Comparison of ENCODE assay signal across 8 cellular contexts in the genomic region with DNA sequence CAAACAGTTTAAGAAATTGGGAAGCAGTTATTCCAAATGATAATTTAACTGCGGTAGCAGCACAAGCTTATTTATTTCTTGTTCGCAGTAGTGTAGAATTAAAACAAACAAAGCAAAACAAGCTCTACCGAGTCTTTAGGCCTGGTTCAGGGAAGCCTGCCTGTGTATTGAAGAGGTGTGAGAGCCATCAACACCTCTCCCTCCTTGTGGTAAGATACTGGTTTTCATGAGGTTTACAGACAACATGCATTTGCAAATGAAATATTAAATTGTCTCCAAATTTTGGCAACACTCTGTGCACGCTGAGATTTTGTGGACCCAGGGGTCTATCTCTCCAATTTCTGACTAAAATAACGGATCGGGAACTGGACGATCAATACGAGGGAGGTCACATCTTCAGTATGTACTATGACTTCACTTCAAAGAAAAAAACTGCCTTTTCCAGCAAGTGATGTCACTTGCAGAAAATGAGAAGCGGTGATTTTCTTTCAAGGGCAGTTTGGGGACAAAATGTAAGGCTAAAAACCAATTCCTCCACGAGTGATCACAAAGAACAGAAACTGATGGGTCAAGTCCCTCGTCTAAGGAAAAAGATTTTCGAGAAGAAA. TPM values are rescaled to one million over a fixed set of nuclear protein-coding genes. Genes with fewer than 3 reads are reported as not detected.
DNase-seq lines count a peak whose midpoint lies in the region; ATAC-seq and TF ChIP-seq lines count a peak whose summit lies in the region.

No MANE protein-coding gene starts in this region.

- CTCF ChIA-PET in HEK293T (lab: Yijun Ruan, JAX), result interaction anchor here (0.7 kb wide), 1 partner anchor 251 kb away, joined by 3 read pairs; no protein-coding TSS in a partner anchor

- H3K27me3 ChIP-seq in GM06990 (replicated peaks; ENCODE audit: control insufficient read depth, insufficient read depth, low read length) (no peaks in the 10 kb centered on the region), OCI-LY3 (ENCODE audit: low read depth, low read length) (peaks cover 7% of the 10 kb centered on the region), osteoblast (ENCODE audit: insufficient read depth, low read length) (peaks cover under 1% of the 10 kb centered on the region)

- peaks cover 18% of the 10 kb centered on the region for H3K4me1 Mint-ChIP-seq in endothelial cell (ENCODE audit: unreplicated experiment)

- H3K4me2 ChIP-seq in OCI-LY3 (ENCODE audit: low read length), result peak overlapping the region; percentile 97
- H3K4me2 ChIP-seq in osteoblast (ENCODE audit: insufficient read depth, low read length), result peak overlapping the region; percentile 91

- POLR2A ChIA-PET in HEK293T (lab: Yijun Ruan, JAX), result interaction anchor here (0.8 to 2.1 kb wide), 10 partner anchors 9 to 422 kb away, joined by 3 to 12 read pairs (median 4); a partner anchor contains a TSS

- peaks cover 20% of the 10 kb centered on the region for H3K4me1 ChIP-seq in OCI-LY3 (ENCODE audit: low read length)
- peaks cover 23% of the 10 kb centered on the region for H3K4me1 ChIP-seq in osteoblast (ENCODE audit: insufficient read depth, low read length)

- no peaks in the 10 kb centered on the region for H3K9me3 Mint-ChIP-seq in endothelial cell (ENCODE audit: unreplicated experiment)

- TF ChIP-seq CTCF in GM06990 (IDR thresholded peaks at IDR 0.05; ENCODE audit: insufficient read depth, low read length, poor library complexity, severe bottlenecking) (no peak), OCI-LY3 (IDR thresholded peaks at IDR 0.05; ENCODE audit: low read depth, low read length) (no peak), endothelial cell (IDR thresholded peaks at IDR 0.05; ENCODE audit: unreplicated experiment) (no peak), osteoblast (IDR thresholded peaks at IDR 0.05; ENCODE audit: extremely low read depth, low read depth, low read length) (no peak)

- ATAC-seq in GM21515 (IDR thresholded peaks at IDR 0.05; ENCODE audit: unreplicated experiment) (no peak), HG02571 (IDR thresholded peaks at IDR 0.05; ENCODE audit: unreplicated experiment) (no peak), HG02852 (IDR thresholded peaks at IDR 0.05; ENCODE audit: unreplicated experiment) (no peak)

- H2AFZ ChIP-seq in OCI-LY3 (ENCODE audit: low read depth, low read length), result 0 out of 2 replicates have a peak overlapping the region, but pooled peaks have one; percentile 37
- peak overlapping the region; percentile 97 for H2AFZ ChIP-seq in osteoblast (ENCODE audit: low read length)

- peaks cover 60% of the 10 kb centered on the region for H3K79me2 ChIP-seq in OCI-LY3 (ENCODE audit: low read length)
- peaks cover 55% of the 10 kb centered on the region for H3K79me2 ChIP-seq in osteoblast (ENCODE audit: insufficient read depth, low read length)

- DNase-seq in GM06990 (ENCODE audit: extremely low read depth, insufficient read length), result no peak
- no peak for DNase-seq in endothelial cell (ENCODE audit: low spot score)
- peak; percentile 73 for DNase-seq in osteoblast (ENCODE audit: insufficient read length, low spot score, missing footprints)
- DNase-seq in HEK293T (ENCODE audit: extremely low spot score), result no peak

- H3K9me3 ChIP-seq in OCI-LY3 (ENCODE audit: insufficient read depth, low read length) (no peaks in the 10 kb centered on the region), osteoblast (ENCODE audit: low read depth, low read length) (no peaks in the 10 kb centered on the region)

- H3K4me3 Mint-ChIP-seq in endothelial cell (ENCODE audit: unreplicated experiment), result peak overlapping the region; percentile 99

- peak overlapping the region; percentile 31 for H3K27ac ChIP-seq in OCI-LY3 (ENCODE audit: low read length)
- peak overlapping the region; percentile 94 for H3K27ac ChIP-seq in osteoblast (ENCODE audit: low read depth, low read length)

- H3K27me3 Mint-ChIP-seq in endothelial cell (ENCODE audit: unreplicated experiment), result peaks cover 4% of the 10 kb centered on the region

- H3K36me3 Mint-ChIP-seq in endothelial cell (ENCODE audit: low read depth, unreplicated experiment), result peaks cover 4% of the 10 kb centered on the region

- peak overlapping the region; percentile 87 for H3K4me3 ChIP-seq in GM06990 (replicated peaks; ENCODE audit: low read depth, low read length)
- peak overlapping the region; percentile 94 for H3K4me3 ChIP-seq in OCI-LY3 (ENCODE audit: low read length)
- H3K4me3 ChIP-seq in osteoblast (ENCODE audit: insufficient read depth, low read length), result peak overlapping the region; percentile 95

- 0 out of 2 replicates have a peak, but pooled peaks cover 2% of the 10 kb centered on the region for H4K20me1 ChIP-seq in OCI-LY3 (ENCODE audit: insufficient read depth, low read length)
- H4K20me1 ChIP-seq in osteoblast (ENCODE audit: insufficient read depth, low read length), result no peaks in the 10 kb centered on the region

- no peaks in the 10 kb centered on the region for H3K36me3 ChIP-seq in GM06990 (ENCODE audit: control insufficient read depth, insufficient read depth, low read length)
- H3K36me3 ChIP-seq in OCI-LY3 (replicated peaks; ENCODE audit: low read depth, low read length), result peaks cover 8% of the 10 kb centered on the region
- no peaks in the 10 kb centered on the region for H3K36me3 ChIP-seq in osteoblast (ENCODE audit: insufficient read depth, low read length)

- H3K9ac ChIP-seq in OCI-LY3 (ENCODE audit: low read length), result peak overlapping the region; percentile 87

- peak overlapping the region; percentile 98 for H3K27ac Mint-ChIP-seq in endothelial cell (ENCODE audit: unreplicated experiment)

TF ChIP-seq in HEK293T, 16 proteins besides CTCF, POLR2A, EP300 and RAD21:
- TF ChIP-seq ELF4 (IDR thresholded peaks at IDR 0.05), result no peak
- TF ChIP-seq, protein P1, sequence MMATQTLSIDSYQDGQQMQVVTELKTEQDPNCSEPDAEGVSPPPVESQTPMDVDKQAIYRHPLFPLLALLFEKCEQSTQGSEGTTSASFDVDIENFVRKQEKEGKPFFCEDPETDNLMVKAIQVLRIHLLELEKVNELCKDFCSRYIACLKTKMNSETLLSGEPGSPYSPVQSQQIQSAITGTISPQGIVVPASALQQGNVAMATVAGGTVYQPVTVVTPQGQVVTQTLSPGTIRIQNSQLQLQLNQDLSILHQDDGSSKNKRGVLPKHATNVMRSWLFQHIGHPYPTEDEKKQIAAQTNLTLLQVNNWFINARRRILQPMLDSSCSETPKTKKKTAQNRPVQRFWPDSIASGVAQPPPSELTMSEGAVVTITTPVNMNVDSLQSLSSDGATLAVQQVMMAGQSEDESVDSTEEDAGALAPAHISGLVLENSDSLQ (IDR thresholded peaks at IDR 0.05), result no peak
TF ChIP-seq in HEK293T: peak in this region for 0.

RNA-seq across cellular contexts. Expression of a gene that starts 0.7 kb away (rescaled TPM):
- total RNA-seq in endothelial cell (ENCODE audit: unreplicated experiment), result 17.8 TPM
- total RNA-seq in osteoblast, result 22.1 and 23.6 TPM in 2 replicates

RNA-seq across cellular contexts. Expression of a gene that starts 18.4 kb away (rescaled TPM):
- total RNA-seq in endothelial cell (ENCODE audit: unreplicated experiment) (2.0 TPM), osteoblast (0.88 and 1.1 TPM in 2 replicates)
